Comparison of ENCODE assay signal across 10 cellular contexts in the genomic region with DNA sequence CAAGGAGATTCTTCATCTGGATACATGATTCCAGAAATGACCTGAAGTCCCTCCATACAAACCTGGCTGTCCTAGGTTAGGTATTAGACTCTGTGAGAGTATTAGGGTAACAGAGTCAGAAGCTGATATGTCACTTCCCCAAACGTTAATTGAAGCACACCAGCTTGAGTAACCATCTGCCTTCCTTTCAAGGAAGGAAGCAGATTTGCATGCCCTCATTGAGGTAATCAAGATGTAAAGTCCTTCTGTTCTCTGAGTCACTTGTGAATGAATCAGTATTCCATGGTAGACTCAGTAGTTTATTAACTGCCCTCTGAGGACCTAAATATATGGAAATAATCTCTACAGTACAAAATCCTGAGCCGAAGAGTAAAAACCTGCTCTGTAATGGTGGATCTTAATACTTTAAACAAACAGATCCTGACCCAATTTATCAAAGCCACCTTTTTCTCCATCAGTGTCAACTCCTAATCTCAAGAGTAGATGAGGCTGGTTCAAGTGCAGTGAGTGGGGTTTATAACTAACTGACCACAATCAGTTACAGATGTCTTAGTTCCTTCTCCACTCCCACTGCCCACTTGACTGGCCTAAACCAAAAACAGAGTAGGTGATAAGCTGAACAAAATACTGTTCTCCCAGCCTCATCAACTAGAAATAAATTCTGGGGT.
DNase-seq lines count a peak whose midpoint lies in the region; ATAC-seq, FAIRE-seq and TF ChIP-seq lines count a peak whose summit lies in the region.
"Had no signal": no experiment of that assay in that cellular context is flagged by ENCODE, and none has a peak within 500 bp of the region (broad histone marks: within the 10 kb centered on the region; RNA-seq: fewer than 3 reads in every experiment).

No MANE protein-coding gene starts in this region.

- ATAC-seq in effector memory CD8-positive, alpha-beta T cell (replicated peaks) = no peak

- peaks cover 49% of the 10 kb centered on the region for H3K4me1 Mint-ChIP-seq in HFFc6 (ENCODE audit: low read depth)
- no peaks in the 10 kb centered on the region for H3K4me1 Mint-ChIP-seq in effector memory CD8-positive, alpha-beta T cell (ENCODE audit: low read depth in 2 of 2)

- DNase-seq in GM12892 (ENCODE audit: insufficient read length) (no peak), HFFc6 (peak; percentile 76), MV-4-11 (lab: John Stamatoyannopoulos, UW) (peak; percentile 58), fibroblast of the conjunctiva (ENCODE audit: low read depth) (peak; percentile 2), DMS53 treated with DMSO at 0.1 percent for 48 hours (lab: John Stamatoyannopoulos, UW; ENCODE audit: unreplicated experiment) (no peak), NCI-H2029 (lab: John Stamatoyannopoulos, UW) (no peak)
- DNase-seq in effector memory CD8-positive, alpha-beta T cell = no peak
- DNase-seq in stimulated activated CD4-positive, alpha-beta T cell treated with anti-CD3 and anti-CD28 coated beads, Interleukin-4, amount 100 ng/mL, for 4 hours = no peak
- DNase-seq: activated T-cell treated with anti-CD3 and anti-CD28 coated beads for 4 hours, NCI-H1105 had no signal

- no peak for TF ChIP-seq POLR2A in GM12892 (IDR thresholded peaks at IDR 0.05; ENCODE audit: low read depth, low read length)

- peak overlapping the region; percentile 91 for H3K27ac Mint-ChIP-seq in HFFc6
- no peak overlapping the region for H3K27ac Mint-ChIP-seq in effector memory CD8-positive, alpha-beta T cell

- peak; percentile 54 for FAIRE-seq in GM12892 (lab: Jason Lieb, UNC)

- peak overlapping the region; percentile 20 for H3K4me3 Mint-ChIP-seq in HFFc6
- H3K4me3 Mint-ChIP-seq in effector memory CD8-positive, alpha-beta T cell = no peak overlapping the region

- peaks cover 1% of the 10 kb centered on the region for H3K27me3 Mint-ChIP-seq in HFFc6 (ENCODE audit: insufficient read depth)
- peaks cover 10 to 27% of the 10 kb centered on the region in 2 donors for H3K27me3 Mint-ChIP-seq in effector memory CD8-positive, alpha-beta T cell

- no peaks in the 10 kb centered on the region for H3K9me3 Mint-ChIP-seq in HFFc6
- no peaks in the 10 kb centered on the region for H3K9me3 Mint-ChIP-seq in effector memory CD8-positive, alpha-beta T cell

- H3K36me3 Mint-ChIP-seq in HFFc6 (ENCODE audit: low read depth) = peaks cover 5% of the 10 kb centered on the region
- no peaks in the 10 kb centered on the region for H3K36me3 Mint-ChIP-seq in effector memory CD8-positive, alpha-beta T cell (ENCODE audit: insufficient read depth)

- TF ChIP-seq CTCF in HFFc6 (IDR thresholded peaks at IDR 0.05) = no peak

Comparison
In these comparisons a context has a peak if more than half of its experiments do, and no peak if none do; other contexts are left out.
1. DNase-seq: peak in HFFc6 (single experiment), MV-4-11 (single experiment) and fibroblast of the conjunctiva (single experiment); none in GM12892 (single experiment), DMS53 treated with DMSO at 0.1 percent for 48 hours (single experiment), effector memory CD8-positive, alpha-beta T cell (0 of 3), NCI-H2029 (single experiment) and stimulated activated CD4-positive, alpha-beta T cell treated with anti-CD3 and anti-CD28 coated beads, Interleukin-4, amount 100 ng/mL, for 4 hours (0 of 2).